8 cellular contexts compared by ENCODE assay signal in the genomic region with DNA sequence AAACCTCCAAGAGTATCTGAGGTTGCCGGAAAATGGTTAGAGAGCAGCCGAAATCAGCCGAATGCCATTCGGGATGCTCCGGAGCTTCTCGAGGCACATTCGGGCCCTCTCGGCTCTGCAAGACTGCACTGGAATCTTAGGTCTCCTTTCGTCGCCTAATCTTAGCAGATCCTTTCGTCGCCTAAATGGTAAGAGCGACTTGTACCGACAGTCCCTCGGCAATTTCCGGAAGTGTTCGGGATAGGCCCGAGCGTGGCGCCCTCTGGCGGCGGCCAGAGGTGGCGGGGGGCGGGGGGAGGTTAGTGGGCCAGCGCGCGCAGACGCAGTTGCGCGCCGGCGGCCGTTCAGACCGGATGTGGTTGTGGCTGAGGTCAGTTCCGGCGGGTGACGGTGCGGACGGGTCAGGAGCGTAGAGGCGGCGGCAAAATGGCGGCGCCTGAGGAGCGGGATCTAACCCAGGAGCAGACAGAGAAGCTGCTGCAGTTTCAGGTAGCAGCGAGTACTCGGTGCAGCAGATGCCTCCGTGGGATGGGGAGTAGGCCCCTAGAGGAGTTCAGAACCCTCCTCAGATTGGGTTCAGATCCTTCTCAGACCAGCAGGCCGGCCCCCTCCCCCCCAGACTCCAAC. TPM values are rescaled to one million over a fixed set of nuclear protein-coding genes. Genes with fewer than 3 reads are reported as not detected.
DNase-seq lines count a peak whose midpoint lies in the region; ATAC-seq and TF ChIP-seq lines count a peak whose summit lies in the region.

A gene with protein sequence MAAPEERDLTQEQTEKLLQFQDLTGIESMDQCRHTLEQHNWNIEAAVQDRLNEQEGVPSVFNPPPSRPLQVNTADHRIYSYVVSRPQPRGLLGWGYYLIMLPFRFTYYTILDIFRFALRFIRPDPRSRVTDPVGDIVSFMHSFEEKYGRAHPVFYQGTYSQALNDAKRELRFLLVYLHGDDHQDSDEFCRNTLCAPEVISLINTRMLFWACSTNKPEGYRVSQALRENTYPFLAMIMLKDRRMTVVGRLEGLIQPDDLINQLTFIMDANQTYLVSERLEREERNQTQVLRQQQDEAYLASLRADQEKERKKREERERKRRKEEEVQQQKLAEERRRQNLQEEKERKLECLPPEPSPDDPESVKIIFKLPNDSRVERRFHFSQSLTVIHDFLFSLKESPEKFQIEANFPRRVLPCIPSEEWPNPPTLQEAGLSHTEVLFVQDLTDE (plus strand): TSS at position 404 of the 627 bp plus-strand sequence. CDS start 23 bp downstream, at position 427.

- peaks cover 17% of the 10 kb centered on the region for H3K4me1 ChIP-seq in testis

- TF ChIP-seq CTCF in GM12865 (IDR thresholded peaks at IDR 0.05; ENCODE audit: insufficient read depth, low read depth, low read length, missing control alignments) (peak; percentile 97), omental fat pad (IDR thresholded peaks at IDR 0.05) (peak in 2 of 3 donors; percentile 71 to 99), testis (IDR thresholded peaks at IDR 0.05) (peak; percentile 98 to 99 (median 98))

- DNase-seq in GM12865 (ENCODE audit: low read depth): peak; percentile 99
- DNase-seq in NCI-H1105 (lab: John Stamatoyannopoulos, UW): peak; percentile 95
- DNase-seq in SKM-1 treated with dmso at 0.1 percent for 144 hours (lab: John Stamatoyannopoulos, UW; ENCODE audit: unreplicated experiment): peak; percentile 97
- DNase-seq in glomerular visceral epithelial cell (ENCODE audit: extremely low spot score): peak; percentile 99
- peak; percentile 96 for DNase-seq in omental fat pad (ENCODE audit: low spot score)
- peak; percentile 98 for DNase-seq in testis

- H3K36me3 Mint-ChIP-seq in activated naive CD8-positive, alpha-beta T cell: peaks cover 2% of the 10 kb centered on the region

- peak within 1 kb of the TSS; percentile 98 for H3K4me3 Mint-ChIP-seq in activated naive CD8-positive, alpha-beta T cell

- peak within 1 kb of the TSS; percentile 97 for H3K27ac Mint-ChIP-seq in activated naive CD8-positive, alpha-beta T cell

- H3K9me3 ChIP-seq in testis: no peaks in the 10 kb centered on the region

- intact Hi-C loops in testis (cut with DNase I; ENCODE audit: low total_unique reads): no loop called here

- TF ChIP-seq POLR2A in testis (IDR thresholded peaks at IDR 0.05): peak; percentile 59

- H3K9me3 Mint-ChIP-seq in activated naive CD8-positive, alpha-beta T cell (ENCODE audit: low read depth): no peaks in the 10 kb centered on the region

- H3K4me3 ChIP-seq in GM12865 (ENCODE audit: low read depth, low read length) (peak within 1 kb of the TSS; percentile 100), testis (peak within 1 kb of the TSS; percentile 91 to 98)

- ATAC-seq in HG02642 (IDR thresholded peaks at IDR 0.05; ENCODE audit: poor library complexity, unreplicated experiment): peak; percentile 92
- peak; percentile 98 for ATAC-seq in omental fat pad (ENCODE audit: low FRiP score)

- H3K27me3 ChIP-seq in testis: no peaks in the 10 kb centered on the region

- H3K36me3 ChIP-seq in testis (ENCODE audit: low read depth, missing control alignments): no peaks in the 10 kb centered on the region

- H3K27ac ChIP-seq in testis: peak within 1 kb of the TSS; percentile 93 to 95

- 0% methylated on average over 3 to 38 of the region's 49 CpGs for whole genome bisulfite sequencing in testis, 2 donors

- H3K4me1 Mint-ChIP-seq in activated naive CD8-positive, alpha-beta T cell (ENCODE audit: low read depth): peaks cover 38% of the 10 kb centered on the region

- no peaks in the 10 kb centered on the region for H3K27me3 Mint-ChIP-seq in activated naive CD8-positive, alpha-beta T cell

RNA-seq across cellular contexts. Expression of the gene that starts here (rescaled TPM):
- total RNA-seq in omental fat pad (10 to 100 TPM; 27.6 to 31.1 (median 27.8) TPM), testis (10 to 100 TPM; 53.9 to 57.6 TPM)
- 55.0 TPM for polyA plus RNA-seq in testis (ENCODE audit: insufficient read depth, low read depth, low replicate concordance)

Comparison
In these comparisons a context has a peak if more than half of its experiments do, and no peak if none do; other contexts are left out.
1. Peak in every context shown above with its lines: DNase-seq, ATAC-seq, H3K4me3 ChIP-seq and H3K27ac ChIP-seq.